ENCODE assay signal across 19 cellular contexts in genomic region chr1:230698130-230698529, GRCh38. TPM values are rescaled to one million over a fixed set of nuclear protein-coding genes. Genes with fewer than 3 reads are reported as not detected.
"Had no signal": no experiment of that assay in that cellular context is flagged by ENCODE, and none has a peak within 500 bp of the region (broad histone marks: within the 10 kb centered on the region; RNA-seq: fewer than 3 reads in every experiment).

No MANE protein-coding gene starts in this region.

- H3K27ac Mint-ChIP-seq: activated CD8-positive, alpha-beta T cell treated with anti-CD3 and anti-CD28 coated beads, Interleukin-2, amount 10 ng/mL, durations not matched to agents 7 days and 5 days; activated naive CD4-positive, alpha-beta T cell treated with anti-CD3 and anti-CD28 coated beads, Interleukin-2, amount 50 U/mL, for 72 hours; immature natural killer cell; stimulated activated effector memory CD8-positive, alpha-beta T cell treated with anti-CD3 and anti-CD28 coated beads, Interleukin-12 subunit alpha, Interleukin-12 subunit beta, amount 100 ng/mL, for 72 hours; T-cell had no signal

- H3K4me3 ChIP-seq: colonic mucosa, esophagus squamous epithelium, lower lobe of right lung, thoracic aorta had no signal

- H3K4me3 Mint-ChIP-seq: activated CD8-positive, alpha-beta T cell treated with anti-CD3 and anti-CD28 coated beads, Interleukin-2, amount 10 ng/mL, durations not matched to agents 7 days and 5 days; immature natural killer cell; nephron progenitor cell; stimulated activated effector memory CD8-positive, alpha-beta T cell treated with anti-CD3 and anti-CD28 coated beads, Interleukin-12 subunit alpha, Interleukin-12 subunit beta, amount 100 ng/mL, for 72 hours; T-cell had no signal

- H3K27ac ChIP-seq: colonic mucosa, esophagus squamous epithelium, lower lobe of right lung, thoracic aorta had no signal

- H3K9me3 Mint-ChIP-seq: activated naive CD4-positive, alpha-beta T cell treated with anti-CD3 and anti-CD28 coated beads, Interleukin-2, amount 50 U/mL, for 72 hours; immature natural killer cell; nephron progenitor cell; stimulated activated effector memory CD8-positive, alpha-beta T cell treated with anti-CD3 and anti-CD28 coated beads, Interleukin-12 subunit alpha, Interleukin-12 subunit beta, amount 100 ng/mL, for 72 hours; T-cell had no signal

- H3K36me3 Mint-ChIP-seq: activated naive CD4-positive, alpha-beta T cell treated with anti-CD3 and anti-CD28 coated beads, Interleukin-2, amount 50 U/mL, for 72 hours had no signal

- H3K27me3 ChIP-seq: colonic mucosa, esophagus squamous epithelium had no signal

- H3K4me1 Mint-ChIP-seq: T-cell had no signal

- ATAC-seq: activated CD8-positive, alpha-beta T cell treated with anti-CD3 and anti-CD28 coated beads, Interleukin-2, amount 10 ng/mL, durations not matched to agents 7 days and 5 days; activated naive CD4-positive, alpha-beta T cell treated with anti-CD3 and anti-CD28 coated beads, Interleukin-2, amount 50 U/mL, for 72 hours; lower lobe of right lung; stimulated activated effector memory CD8-positive, alpha-beta T cell treated with anti-CD3 and anti-CD28 coated beads, Interleukin-12 subunit alpha, Interleukin-12 subunit beta, amount 100 ng/mL, for 72 hours; T-cell had no signal

- H3K36me3 ChIP-seq: colonic mucosa had no signal

- H3K4me1 ChIP-seq: colonic mucosa, esophagus squamous epithelium, lower lobe of right lung had no signal

- H3K9me3 ChIP-seq: colonic mucosa, esophagus squamous epithelium, lower lobe of right lung, thoracic aorta had no signal

- DNase-seq: activated CD8-positive, alpha-beta memory T cell treated with anti-CD3 and anti-CD28 coated beads, Interleukin-2, amount 50 U/mL, for 4 hours; activated CD8-positive, alpha-beta T cell treated with anti-CD3 and anti-CD28 coated beads, Interleukin-2, amount 10 ng/mL, durations not matched to agents 7 days and 5 days; activated effector memory CD4-positive, alpha-beta T cell treated with anti-CD3 and anti-CD28 coated beads, Interleukin-2, amount 50 U/mL, for 16 hours; activated T-cell treated with anti-CD3 and anti-CD28 coated beads, Interleukin-2, amount 50 U/mL, for 48 hours; colonic mucosa; esophagus squamous epithelium; glutamatergic neuron; hypothalamus; immature natural killer cell; lower lobe of right lung; nephron progenitor cell; stimulated activated CD4-positive, alpha-beta T cell treated with anti-CD3 and anti-CD28 coated beads, Interleukin-1b, Interleukin-23, amount 100 ng/mL, for 48 hours; T-cell; T-helper 9 cell had no signal

RNA-seq across cellular contexts. Expression of gene AGT, which starts 15.8 kb away (rescaled TPM):
- total RNA-seq: activated CD8-positive, alpha-beta T cell treated with anti-CD3 and anti-CD28 coated beads, Interleukin-2, amount 10 ng/mL, durations not matched to agents 7 days and 5 days; activated naive CD4-positive, alpha-beta T cell treated with anti-CD3 and anti-CD28 coated beads, Interleukin-2, amount 50 U/mL, for 72 hours; fibroblast of villous mesenchyme had no signal

RNA-seq across cellular contexts. Expression of gene CAPN9, which starts 49.1 kb away (rescaled TPM):
- total RNA-seq: activated CD8-positive, alpha-beta T cell treated with anti-CD3 and anti-CD28 coated beads, Interleukin-2, amount 10 ng/mL, durations not matched to agents 7 days and 5 days; activated naive CD4-positive, alpha-beta T cell treated with anti-CD3 and anti-CD28 coated beads, Interleukin-2, amount 50 U/mL, for 72 hours; fibroblast of villous mesenchyme; osteocyte; T-cell had no signal
